ENCODE assay signal across 24 cellular contexts in genomic region chr13:106640515-106640914, GRCh38.
"Had no signal": no experiment of that assay in that cellular context is flagged by ENCODE, and none has a peak within 500 bp of the region (broad histone marks: within the 10 kb centered on the region; RNA-seq: fewer than 3 reads in every experiment).

No MANE protein-coding gene starts in this region.

- H3K36me3 ChIP-seq: esophagus squamous epithelium, gastrocnemius medialis, heart right ventricle, left lung, lower lobe of right lung had no signal

- ATAC-seq: gastrocnemius medialis, heart right ventricle, left cardiac atrium, left lung, left ventricle myocardium superior, lower lobe of right lung had no signal

- H3K4me1 Mint-ChIP-seq: mesothelial cell of epicardium, naive B cell had no signal

- H3K4me1 ChIP-seq: esophagus squamous epithelium, left lung, lower lobe of right lung had no signal

- H3K27me3 ChIP-seq: dorsolateral prefrontal cortex, esophagus squamous epithelium, gastrocnemius medialis, heart right ventricle, left lung had no signal

- H3K27ac Mint-ChIP-seq: mesothelial cell of epicardium, naive B cell had no signal

- H3K9me3 Mint-ChIP-seq: naive B cell had no signal

- H3K4me3 ChIP-seq: coronary artery, dorsolateral prefrontal cortex, esophagus squamous epithelium, gastrocnemius medialis, heart right ventricle, left lung, lower lobe of right lung had no signal

- H3K36me3 Mint-ChIP-seq: mesothelial cell of epicardium, naive B cell had no signal

- H3K27ac ChIP-seq: coronary artery, dorsolateral prefrontal cortex, esophagus squamous epithelium, gastrocnemius medialis, heart right ventricle, left lung, lower lobe of right lung had no signal

- FAIRE-seq: colon, endothelial cell of umbilical vein, islet of Langerhans, keratinocyte had no signal

- H3K4me3 Mint-ChIP-seq: mesothelial cell of epicardium, naive B cell had no signal

- DNase-seq: dermis blood vessel endothelial cell; dorsolateral prefrontal cortex; effector CD4-positive, alpha-beta T cell; effector memory CD4-positive, alpha-beta T cell; esophagus squamous epithelium; foreskin fibroblast; foreskin melanocyte; gastrocnemius medialis; glutamatergic neuron; head of caudate nucleus; heart right ventricle; hippocampal formation; left cardiac atrium; left lung; left ventricle myocardium superior; lower lobe of right lung; mesenchymal stem cell; naive B cell had no signal

- H3K9me3 ChIP-seq: esophagus squamous epithelium, gastrocnemius medialis, heart right ventricle, left lung, lower lobe of right lung had no signal
